In the genomic region with DNA sequence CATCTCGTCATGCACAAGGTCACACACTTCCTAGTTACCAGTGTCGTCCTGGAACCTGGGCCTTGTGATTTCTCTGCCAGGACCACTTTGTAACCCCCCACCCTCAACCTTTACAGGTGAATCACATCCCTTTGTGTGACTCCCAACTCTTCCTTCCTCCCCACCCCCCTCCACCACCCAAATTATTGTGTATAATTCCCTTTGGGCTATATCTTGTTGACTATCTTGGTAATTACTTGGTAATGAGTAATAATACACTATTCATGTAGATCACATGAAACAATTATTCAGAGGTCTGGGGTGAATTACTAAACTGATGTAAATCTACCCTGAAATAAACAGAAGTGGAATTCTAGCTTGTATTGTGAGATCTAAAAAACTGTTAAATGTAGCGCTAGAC, we compare ENCODE assay signal across 2 cellular contexts.
TF ChIP-seq lines count a peak whose summit lies in the region.

No MANE protein-coding gene starts in this region.

TF ChIP-seq in A549, 52 proteins besides CTCF, POLR2A, EP300 and RAD21:
- TF ChIP-seq RCOR1 (IDR thresholded peaks at IDR 0.05; ENCODE audit: low read depth, low read length) = no peak
- TF ChIP-seq MYC (IDR thresholded peaks at IDR 0.05; ENCODE audit: borderline replicate concordance, low read length) = no peak
- no peak for TF ChIP-seq KDM5A (IDR thresholded peaks at IDR 0.05)
- TF ChIP-seq FOSB (CRISPR knock-in tag; IDR thresholded peaks at IDR 0.05) = no peak
- TF ChIP-seq ZNF302 (CRISPR knock-in tag; IDR thresholded peaks at IDR 0.05) = no peak
- TF ChIP-seq RNF2 (IDR thresholded peaks at IDR 0.05; ENCODE audit: borderline replicate concordance, low read depth) = no peak
- TF ChIP-seq, protein P1, sequence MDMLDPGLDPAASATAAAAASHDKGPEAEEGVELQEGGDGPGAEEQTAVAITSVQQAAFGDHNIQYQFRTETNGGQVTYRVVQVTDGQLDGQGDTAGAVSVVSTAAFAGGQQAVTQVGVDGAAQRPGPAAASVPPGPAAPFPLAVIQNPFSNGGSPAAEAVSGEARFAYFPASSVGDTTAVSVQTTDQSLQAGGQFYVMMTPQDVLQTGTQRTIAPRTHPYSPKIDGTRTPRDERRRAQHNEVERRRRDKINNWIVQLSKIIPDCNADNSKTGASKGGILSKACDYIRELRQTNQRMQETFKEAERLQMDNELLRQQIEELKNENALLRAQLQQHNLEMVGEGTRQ (IDR thresholded peaks at IDR 0.05) = no peak
- TF ChIP-seq, protein P2, sequence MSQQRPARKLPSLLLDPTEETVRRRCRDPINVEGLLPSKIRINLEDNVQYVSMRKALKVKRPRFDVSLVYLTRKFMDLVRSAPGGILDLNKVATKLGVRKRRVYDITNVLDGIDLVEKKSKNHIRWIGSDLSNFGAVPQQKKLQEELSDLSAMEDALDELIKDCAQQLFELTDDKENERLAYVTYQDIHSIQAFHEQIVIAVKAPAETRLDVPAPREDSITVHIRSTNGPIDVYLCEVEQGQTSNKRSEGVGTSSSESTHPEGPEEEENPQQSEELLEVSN (IDR thresholded peaks at IDR 0.05; ENCODE audit: borderline replicate concordance, low read depth) = no peak
- TF ChIP-seq, protein P3, sequence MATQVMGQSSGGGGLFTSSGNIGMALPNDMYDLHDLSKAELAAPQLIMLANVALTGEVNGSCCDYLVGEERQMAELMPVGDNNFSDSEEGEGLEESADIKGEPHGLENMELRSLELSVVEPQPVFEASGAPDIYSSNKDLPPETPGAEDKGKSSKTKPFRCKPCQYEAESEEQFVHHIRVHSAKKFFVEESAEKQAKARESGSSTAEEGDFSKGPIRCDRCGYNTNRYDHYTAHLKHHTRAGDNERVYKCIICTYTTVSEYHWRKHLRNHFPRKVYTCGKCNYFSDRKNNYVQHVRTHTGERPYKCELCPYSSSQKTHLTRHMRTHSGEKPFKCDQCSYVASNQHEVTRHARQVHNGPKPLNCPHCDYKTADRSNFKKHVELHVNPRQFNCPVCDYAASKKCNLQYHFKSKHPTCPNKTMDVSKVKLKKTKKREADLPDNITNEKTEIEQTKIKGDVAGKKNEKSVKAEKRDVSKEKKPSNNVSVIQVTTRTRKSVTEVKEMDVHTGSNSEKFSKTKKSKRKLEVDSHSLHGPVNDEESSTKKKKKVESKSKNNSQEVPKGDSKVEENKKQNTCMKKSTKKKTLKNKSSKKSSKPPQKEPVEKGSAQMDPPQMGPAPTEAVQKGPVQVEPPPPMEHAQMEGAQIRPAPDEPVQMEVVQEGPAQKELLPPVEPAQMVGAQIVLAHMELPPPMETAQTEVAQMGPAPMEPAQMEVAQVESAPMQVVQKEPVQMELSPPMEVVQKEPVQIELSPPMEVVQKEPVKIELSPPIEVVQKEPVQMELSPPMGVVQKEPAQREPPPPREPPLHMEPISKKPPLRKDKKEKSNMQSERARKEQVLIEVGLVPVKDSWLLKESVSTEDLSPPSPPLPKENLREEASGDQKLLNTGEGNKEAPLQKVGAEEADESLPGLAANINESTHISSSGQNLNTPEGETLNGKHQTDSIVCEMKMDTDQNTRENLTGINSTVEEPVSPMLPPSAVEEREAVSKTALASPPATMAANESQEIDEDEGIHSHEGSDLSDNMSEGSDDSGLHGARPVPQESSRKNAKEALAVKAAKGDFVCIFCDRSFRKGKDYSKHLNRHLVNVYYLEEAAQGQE (IDR thresholded peaks at IDR 0.05) = no peak
- no peak for TF ChIP-seq BHLHE40 (IDR thresholded peaks at IDR 0.05; ENCODE audit: low read depth, low read length)
- no peak for TF ChIP-seq RARB (CRISPR knock-in tag; IDR thresholded peaks at IDR 0.05)
- TF ChIP-seq CHD4 (IDR thresholded peaks at IDR 0.05; ENCODE audit: borderline replicate concordance) = no peak
- no peak for TF ChIP-seq PHF8 (IDR thresholded peaks at IDR 0.05; ENCODE audit: borderline replicate concordance, low read depth)
- TF ChIP-seq, protein P4, sequence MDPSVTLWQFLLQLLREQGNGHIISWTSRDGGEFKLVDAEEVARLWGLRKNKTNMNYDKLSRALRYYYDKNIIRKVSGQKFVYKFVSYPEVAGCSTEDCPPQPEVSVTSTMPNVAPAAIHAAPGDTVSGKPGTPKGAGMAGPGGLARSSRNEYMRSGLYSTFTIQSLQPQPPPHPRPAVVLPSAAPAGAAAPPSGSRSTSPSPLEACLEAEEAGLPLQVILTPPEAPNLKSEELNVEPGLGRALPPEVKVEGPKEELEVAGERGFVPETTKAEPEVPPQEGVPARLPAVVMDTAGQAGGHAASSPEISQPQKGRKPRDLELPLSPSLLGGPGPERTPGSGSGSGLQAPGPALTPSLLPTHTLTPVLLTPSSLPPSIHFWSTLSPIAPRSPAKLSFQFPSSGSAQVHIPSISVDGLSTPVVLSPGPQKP (IDR thresholded peaks at IDR 0.05; ENCODE audit: low read depth, low read length) = no peak
- no peak for TF ChIP-seq EHF (CRISPR knock-in tag; IDR thresholded peaks at IDR 0.05)
- no peak for TF ChIP-seq GATA3 (IDR thresholded peaks at IDR 0.05; ENCODE audit: borderline replicate concordance)

TF ChIP-seq in IMR-90, 13 proteins besides CTCF, POLR2A, EP300 and RAD21:
- TF ChIP-seq MAFK (IDR thresholded peaks at IDR 0.05; ENCODE audit: low read depth, low read length) (no peak), CEBPB (IDR thresholded peaks at IDR 0.05; ENCODE audit: low read depth, low read length) (no peak), FOS (IDR thresholded peaks at IDR 0.05; ENCODE audit: low read depth, low read length) (no peak), MXI1 (IDR thresholded peaks at IDR 0.05; ENCODE audit: borderline replicate concordance, low read depth, low read length) (no peak), MAZ (IDR thresholded peaks at IDR 0.05; ENCODE audit: borderline replicate concordance, low read depth, low read length) (no peak), NFE2L2 (IDR thresholded peaks at IDR 0.05; ENCODE audit: low read depth, low read length) (no peak), RCOR1 (IDR thresholded peaks at IDR 0.05; ENCODE audit: insufficient replicate concordance, low read length) (no peak), BHLHE40 (IDR thresholded peaks at IDR 0.05; ENCODE audit: low read depth, low read length) (no peak), RFX5 (IDR thresholded peaks at IDR 0.05; ENCODE audit: low read depth, low read length) (no peak), CHD1 (IDR thresholded peaks at IDR 0.05; ENCODE audit: low read depth, low read length) (no peak), SMC3 (IDR thresholded peaks at IDR 0.05; ENCODE audit: low read depth, low read length) (no peak)
- TF ChIP-seq, protein P4 (IDR thresholded peaks at IDR 0.05; ENCODE audit: borderline replicate concordance, low read depth, low read length) = no peak
- TF ChIP-seq, protein P1 (IDR thresholded peaks at IDR 0.05; ENCODE audit: low read depth, low read length) = no peak
